ENCODE assay signal across 28 cellular contexts in the genomic region with DNA sequence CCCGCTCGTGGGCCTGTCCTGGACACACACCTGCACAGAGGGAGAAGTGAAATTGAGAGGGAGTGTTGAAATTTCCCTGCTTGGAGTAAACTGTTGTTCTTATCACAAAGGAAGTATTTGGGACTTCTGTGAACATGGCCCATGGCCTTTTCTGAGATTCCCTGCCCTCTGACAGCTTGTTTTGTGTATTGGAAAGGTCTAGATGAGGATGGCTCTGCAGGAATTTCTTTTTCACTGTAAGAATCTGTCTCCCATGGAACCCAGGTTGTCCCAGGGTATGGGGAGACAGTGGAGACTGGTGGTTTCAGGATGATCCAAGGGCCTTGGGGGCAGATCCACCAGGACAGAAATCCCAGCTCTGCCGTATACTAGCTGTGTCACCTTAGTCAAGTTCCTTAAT.
"Had no signal": no experiment of that assay in that cellular context is flagged by ENCODE, and none has a peak within 500 bp of the region (broad histone marks: within the 10 kb centered on the region; RNA-seq: fewer than 3 reads in every experiment).

No MANE protein-coding gene starts in this region.

- H3K36me3 ChIP-seq: brain microvascular endothelial cell had no signal

- H3K27me3 ChIP-seq: brain microvascular endothelial cell, dorsolateral prefrontal cortex, esophagus muscularis mucosa, foreskin keratinocyte, gastroesophageal sphincter had no signal

- DNase-seq: activated CD4-positive, alpha-beta memory T cell treated with anti-CD3 and anti-CD28 coated beads, Interleukin-2, amount 10 ng/mL, durations not matched to agents 7 days and 5 days; activated CD4-positive, alpha-beta T cell treated with anti-CD3 and anti-CD28 coated beads for 1 hour; activated CD4-positive, alpha-beta T cell treated with anti-CD3 and anti-CD28 coated beads for 4 hours; activated CD4-positive, alpha-beta T cell treated with anti-CD3 and anti-CD28 coated beads, Interleukin-2, amount 10 ng/mL, durations not matched to agents 7 days and 5 days; activated CD4-positive, alpha-beta T cell treated with anti-CD3 and anti-CD28 coated beads, Interleukin-2, amount 50 U/mL, for 4 hours; activated CD8-positive, alpha-beta memory T cell treated with anti-CD3 and anti-CD28 coated beads, Interleukin-2, amount 50 U/mL, for 48 hours; activated effector memory CD4-positive, alpha-beta T cell treated with Interleukin-2 at 50 U/mL for 16 hours; activated gamma-delta T cell treated with Interleukin-2 at 50 U/mL for 16 hours; activated naive CD4-positive, alpha-beta T cell treated with anti-CD3 and anti-CD28 coated beads, Interleukin-2, amount 50 U/mL, for 16 hours; activated naive CD4-positive, alpha-beta T cell treated with Interleukin-2 at 50 U/mL for 16 hours; activated T-cell treated with anti-CD3 and anti-CD28 coated beads for 4 hours; activated T-cell treated with anti-CD3 and anti-CD28 coated beads, Interleukin-2, amount 50 U/mL, for 4 hours; amniotic stem cell; anterior cingulate cortex; brain microvascular endothelial cell; dorsolateral prefrontal cortex; effector memory CD4-positive, alpha-beta T cell; erythroblast; foreskin keratinocyte; head of caudate nucleus; T-helper 2 cell had no signal

- H3K9me3 Mint-ChIP-seq: activated CD4-positive, alpha-beta memory T cell treated with anti-CD3 and anti-CD28 coated beads, Interleukin-2, amount 10 ng/mL, durations not matched to agents 7 days and 5 days; activated CD4-positive, alpha-beta T cell treated with anti-CD3 and anti-CD28 coated beads, Interleukin-2, amount 10 ng/mL, durations not matched to agents 7 days and 5 days; activated T-cell treated with anti-CD3 and anti-CD28 coated beads, Interleukin-2, amount 50 U/mL, for 4 hours; activated T-helper 17 cell treated with anti-CD3 and anti-CD28 coated beads, Interleukin-2, amount 50 U/mL, for 72 hours; central memory CD8-positive, alpha-beta T cell; dendritic cell treated with granulocyte-macrophage colony-stimulating factor and Interleukin-4, amounts not matched to agents 40 ng/mL and 50 ng/mL, for 4 days had no signal

- H3K27me3 Mint-ChIP-seq: activated CD4-positive, alpha-beta memory T cell treated with anti-CD3 and anti-CD28 coated beads, Interleukin-2, amount 10 ng/mL, durations not matched to agents 7 days and 5 days; activated CD4-positive, alpha-beta T cell treated with anti-CD3 and anti-CD28 coated beads, Interleukin-2, amount 10 ng/mL, durations not matched to agents 7 days and 5 days; activated naive CD8-positive, alpha-beta T cell; activated T-helper 17 cell treated with anti-CD3 and anti-CD28 coated beads, Interleukin-2, amount 50 U/mL, for 72 hours; central memory CD8-positive, alpha-beta T cell; dendritic cell treated with granulocyte-macrophage colony-stimulating factor and Interleukin-4, amounts not matched to agents 40 ng/mL and 50 ng/mL, for 4 days had no signal

- H3K27ac ChIP-seq: brain microvascular endothelial cell, coronary artery, esophagus muscularis mucosa, foreskin keratinocyte, gastroesophageal sphincter had no signal

- H3K9me3 ChIP-seq: esophagus muscularis mucosa, gastroesophageal sphincter had no signal

- H3K4me1 Mint-ChIP-seq: activated T-helper 17 cell treated with anti-CD3 and anti-CD28 coated beads, Interleukin-2, amount 50 U/mL, for 72 hours had no signal

- H3K27ac Mint-ChIP-seq: activated CD4-positive, alpha-beta memory T cell treated with anti-CD3 and anti-CD28 coated beads, Interleukin-2, amount 10 ng/mL, durations not matched to agents 7 days and 5 days; activated CD4-positive, alpha-beta T cell treated with anti-CD3 and anti-CD28 coated beads, Interleukin-2, amount 10 ng/mL, durations not matched to agents 7 days and 5 days; activated T-helper 17 cell treated with anti-CD3 and anti-CD28 coated beads, Interleukin-2, amount 50 U/mL, for 72 hours; dendritic cell treated with granulocyte-macrophage colony-stimulating factor and Interleukin-4, amounts not matched to agents 40 ng/mL and 50 ng/mL, for 4 days had no signal

- H3K4me3 ChIP-seq: coronary artery, dorsolateral prefrontal cortex, esophagus muscularis mucosa, gastroesophageal sphincter had no signal

- H3K4me3 Mint-ChIP-seq: activated CD4-positive, alpha-beta memory T cell treated with anti-CD3 and anti-CD28 coated beads, Interleukin-2, amount 10 ng/mL, durations not matched to agents 7 days and 5 days; activated CD4-positive, alpha-beta T cell treated with anti-CD3 and anti-CD28 coated beads, Interleukin-2, amount 10 ng/mL, durations not matched to agents 7 days and 5 days; activated naive CD8-positive, alpha-beta T cell; activated T-cell treated with anti-CD3 and anti-CD28 coated beads, Interleukin-2, amount 50 U/mL, for 4 hours; activated T-helper 17 cell treated with anti-CD3 and anti-CD28 coated beads, Interleukin-2, amount 50 U/mL, for 72 hours; central memory CD8-positive, alpha-beta T cell; dendritic cell treated with granulocyte-macrophage colony-stimulating factor and Interleukin-4, amounts not matched to agents 40 ng/mL and 50 ng/mL, for 4 days had no signal

- ATAC-seq: activated T-cell treated with anti-CD3 and anti-CD28 coated beads, Interleukin-2, amount 50 U/mL, for 4 hours; activated T-helper 17 cell treated with anti-CD3 and anti-CD28 coated beads, Interleukin-2, amount 50 U/mL, for 72 hours; foreskin keratinocyte; gastroesophageal sphincter had no signal
